Comparison of ENCODE assay signal across 14 cellular contexts in genomic region chr5:170540276-170540675, GRCh38. TPM values are rescaled to one million over a fixed set of nuclear protein-coding genes. Genes with fewer than 3 reads are reported as not detected.
A peak's percentile ranks its signal among the peaks of the same experiment; 100 is the strongest.
DNase-seq lines count a peak whose midpoint lies in the region; ATAC-seq and TF ChIP-seq lines count a peak whose summit lies in the region.
"Had no signal": no experiment of that assay in that cellular context is flagged by ENCODE, and none has a peak within 500 bp of the region (broad histone marks: within the 10 kb centered on the region; RNA-seq: fewer than 3 reads in every experiment).

No MANE protein-coding gene starts in this region.

- no peaks in the 10 kb centered on the region; the same call in 1 of the 2 replicates for H3K27me3 ChIP-seq in HAP-1 (ENCODE audit: low read depth)

- no peaks in the 10 kb centered on the region for H3K36me3 ChIP-seq in HAP-1 (replicated peaks)

- ATAC-seq in stimulated activated naive CD8-positive, alpha-beta T cell treated with anti-CD3 and anti-CD28 coated beads, Interleukin-15, amount 100 ng/mL, for 72 hours, result peak; percentile 28
- ATAC-seq in stimulated activated naive CD8-positive, alpha-beta T cell treated with anti-CD3 and anti-CD28 coated beads, Interleukin-15, Interleukin-2, amounts not matched to agents 100 U/mL and 50 U/mL, for 24 hours, result no peak
- no peak for ATAC-seq in HG03439 (IDR thresholded peaks at IDR 0.05; ENCODE audit: unreplicated experiment)

- H3K27me3 Mint-ChIP-seq in stimulated activated naive CD8-positive, alpha-beta T cell treated with anti-CD3 and anti-CD28 coated beads, Interleukin-15, amount 100 ng/mL, for 72 hours, result peaks cover 46% of the 10 kb centered on the region
- no peaks in the 10 kb centered on the region for H3K27me3 Mint-ChIP-seq in neural crest cell (ENCODE audit: low read depth)

- no peaks in the 10 kb centered on the region for H3K9me3 ChIP-seq in HAP-1

- no peak overlapping the region for H3K4me3 ChIP-seq in HAP-1

- no peak overlapping the region for H3K27ac Mint-ChIP-seq in stimulated activated naive CD8-positive, alpha-beta T cell treated with anti-CD3 and anti-CD28 coated beads, Interleukin-15, amount 100 ng/mL, for 72 hours
- peak overlapping the region; percentile 45 for H3K27ac Mint-ChIP-seq in neural crest cell (ENCODE audit: unreplicated experiment)
- H3K27ac Mint-ChIP-seq: B cell; CD4-positive, alpha-beta memory T cell; HFFc6 had no signal

- peaks cover 3% of the 10 kb centered on the region for H3K36me3 Mint-ChIP-seq in neural crest cell (ENCODE audit: low read depth)
- H3K36me3 Mint-ChIP-seq: CD4-positive, alpha-beta memory T cell had no signal

- no peak overlapping the region for H3K4me3 Mint-ChIP-seq in stimulated activated naive CD8-positive, alpha-beta T cell treated with anti-CD3 and anti-CD28 coated beads, Interleukin-15, amount 100 ng/mL, for 72 hours
- H3K4me3 Mint-ChIP-seq in neural crest cell, result no peak overlapping the region
- H3K4me3 Mint-ChIP-seq: B cell; CD4-positive, alpha-beta memory T cell; HFFc6 had no signal

- no peaks in the 10 kb centered on the region; the same call in 1 of the 2 replicates for H3K4me1 ChIP-seq in HAP-1

- no peak for TF ChIP-seq CTCF in neural crest cell (conservative IDR thresholded peaks at IDR 0.05)

- DNase-seq in stimulated activated naive CD8-positive, alpha-beta T cell treated with anti-CD3 and anti-CD28 coated beads, Interleukin-15, amount 100 ng/mL, for 72 hours, result no peak
- DNase-seq in stimulated activated naive CD8-positive, alpha-beta T cell treated with anti-CD3 and anti-CD28 coated beads, Interleukin-15, Interleukin-2, amounts not matched to agents 100 U/mL and 50 U/mL, for 24 hours, result no peak
- DNase-seq in kidney tubule cell (ENCODE audit: low spot score), result peak; percentile 17
- no peak for DNase-seq in neural crest cell (ENCODE audit: low read depth, low spot score)
- DNase-seq in HAP-1 (ENCODE audit: low spot score in 2 of 2), result no peak
- DNase-seq in NCI-H2081 (lab: John Stamatoyannopoulos, UW), result no peak
- DNase-seq: CD4-positive, alpha-beta memory T cell; DMS79; GDM1; GOT3; HCEC 1CT; HFFc6 had no signal

- H3K4me1 Mint-ChIP-seq in stimulated activated naive CD8-positive, alpha-beta T cell treated with anti-CD3 and anti-CD28 coated beads, Interleukin-15, amount 100 ng/mL, for 72 hours, result no peaks in the 10 kb centered on the region
- H3K4me1 Mint-ChIP-seq in neural crest cell, result peaks cover 51% of the 10 kb centered on the region
- H3K4me1 Mint-ChIP-seq: B cell; CD4-positive, alpha-beta memory T cell had no signal

- in situ Hi-C loops in HAP-1 (cut with MboI; ENCODE audit: low sequenced_read_pairs), result no loop called here

- peaks cover 6% of the 10 kb centered on the region in 2 donors for H3K9me3 Mint-ChIP-seq in stimulated activated naive CD8-positive, alpha-beta T cell treated with anti-CD3 and anti-CD28 coated beads, Interleukin-15, amount 100 ng/mL, for 72 hours
- peaks cover 5% of the 10 kb centered on the region for H3K9me3 Mint-ChIP-seq in neural crest cell

RNA-seq across cellular contexts. Expression of gene KCNIP1, which starts 36.5 kb away (rescaled TPM):
- total RNA-seq in neural crest cell, result 0.57 and 0.96 TPM in 2 replicates
- total RNA-seq: B cell; CD4-positive, alpha-beta memory T cell; HFFc6 had no signal
